ENCODE assay signal across 17 cellular contexts in the genomic region with DNA sequence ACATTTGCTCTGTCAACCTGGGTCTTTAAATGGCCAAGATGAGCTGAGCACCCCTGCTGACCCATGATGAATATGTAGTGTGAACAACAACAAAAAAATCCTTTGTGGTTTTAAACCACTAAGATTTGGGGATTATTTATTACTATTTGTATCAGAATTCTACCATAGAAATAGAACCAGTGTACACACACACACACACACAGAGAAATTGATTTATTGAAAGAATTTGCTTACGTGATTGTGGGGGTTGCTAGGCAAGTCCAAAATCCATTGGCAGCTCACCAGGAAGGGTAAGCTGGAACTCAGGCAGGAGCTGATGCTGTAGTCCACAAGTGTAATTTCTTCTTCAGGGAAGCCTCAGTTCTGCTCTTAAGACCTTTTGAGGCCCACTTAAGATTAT.
"Had no signal": no experiment of that assay in that cellular context is flagged by ENCODE, and none has a peak within 500 bp of the region (broad histone marks: within the 10 kb centered on the region; RNA-seq: fewer than 3 reads in every experiment).

No MANE protein-coding gene starts in this region.

- H3K27ac ChIP-seq: colonic mucosa, esophagus muscularis mucosa, heart left ventricle, lower lobe of right lung, uterus had no signal

- H3K9me3 ChIP-seq: colonic mucosa, esophagus muscularis mucosa, heart left ventricle, lower lobe of right lung, mucosa of descending colon, uterus had no signal

- H3K4me1 ChIP-seq: colonic mucosa, esophagus muscularis mucosa, heart left ventricle, lower lobe of right lung, uterus had no signal

- H3K27me3 ChIP-seq: colonic mucosa, esophagus muscularis mucosa, heart left ventricle, uterus had no signal

- H3K36me3 ChIP-seq: colonic mucosa, esophagus muscularis mucosa, heart left ventricle, lower lobe of right lung, uterus had no signal

- H3K4me2 ChIP-seq: smooth muscle cell had no signal

- DNase-seq: activated naive CD4-positive, alpha-beta T cell treated with Interleukin-2 at 50 U/mL for 16 hours; activated T-cell treated with anti-CD3 and anti-CD28 coated beads, Interleukin-2, amount 50 U/mL, for 24 hours; colonic mucosa; heart left ventricle; lower lobe of right lung; mesendoderm; mucosa of descending colon; naive thymus-derived CD4-positive, alpha-beta T cell; occipital lobe; stimulated activated CD4-positive, alpha-beta T cell treated with anti-CD3 and anti-CD28 coated beads, Interleukin-2, amount 100 ng/mL, for 48 hours; stimulated activated CD8-positive, alpha-beta memory T cell treated with anti-CD3 and anti-CD28 coated beads, Interleukin-4, amount 100 ng/mL, for 48 hours; stimulated activated naive B cell treated with anti-CD40 and anti-IgM and Interleukin-4, amounts not matched to agents 10 μg/mL and 1 μg/mL and 100 μg/mL, for 72 hours; T-helper 9 cell; trophoblast cell; uterus had no signal

- H3K4me3 ChIP-seq: colonic mucosa, esophagus muscularis mucosa, heart left ventricle, lower lobe of right lung, mucosa of descending colon, smooth muscle cell, uterus had no signal
